Comparison of ENCODE assay signal across 13 cellular contexts in genomic region chr19:4832776-4833175, GRCh38. TPM values are rescaled to one million over a fixed set of nuclear protein-coding genes. Genes with fewer than 3 reads are reported as not detected.
DNase-seq lines count a peak whose midpoint lies in the region; ATAC-seq and TF ChIP-seq lines count a peak whose summit lies in the region.
"Had no signal": no experiment of that assay in that cellular context is flagged by ENCODE, and none has a peak within 500 bp of the region (broad histone marks: within the 10 kb centered on the region; RNA-seq: fewer than 3 reads in every experiment).

No MANE protein-coding gene starts in this region.

- no peaks in the 10 kb centered on the region for H3K9me3 Mint-ChIP-seq in activated naive CD4-positive, alpha-beta T cell treated with anti-CD3 and anti-CD28 coated beads for 36 hours
- H3K9me3 Mint-ChIP-seq in WTC11, result no peaks in the 10 kb centered on the region
- peaks cover 0 to 2% of the 10 kb centered on the region in 2 donors for H3K9me3 Mint-ChIP-seq in stimulated activated naive B cell treated with anti-CD40 and anti-IgM and Interleukin-4, amounts not matched to agents 10 μg/mL and 1 μg/mL and 100 μg/mL, for 72 hours

- intact Hi-C loops in activated naive CD4-positive, alpha-beta T cell treated with anti-CD3 and anti-CD28 coated beads for 36 hours (cut with micrococcal nuclease), result no loop called here

- peak overlapping the region; percentile 46 for H3K4me3 Mint-ChIP-seq in activated naive CD4-positive, alpha-beta T cell treated with anti-CD3 and anti-CD28 coated beads for 36 hours
- peak overlapping the region; percentile 38 for H3K4me3 Mint-ChIP-seq in WTC11
- H3K4me3 Mint-ChIP-seq in stimulated activated naive B cell treated with anti-CD40 and anti-IgM and Interleukin-4, amounts not matched to agents 10 μg/mL and 1 μg/mL and 100 μg/mL, for 72 hours, result peak overlapping the region in 1 of 2 donors; percentile 29

- peaks cover 7% of the 10 kb centered on the region for H3K36me3 Mint-ChIP-seq in activated naive CD4-positive, alpha-beta T cell treated with anti-CD3 and anti-CD28 coated beads for 36 hours (ENCODE audit: low read depth)
- H3K36me3 Mint-ChIP-seq in WTC11, result peaks cover 5% of the 10 kb centered on the region
- H3K36me3 Mint-ChIP-seq in stimulated activated naive B cell treated with anti-CD40 and anti-IgM and Interleukin-4, amounts not matched to agents 10 μg/mL and 1 μg/mL and 100 μg/mL, for 72 hours, result peaks cover 14 to 28% of the 10 kb centered on the region in 2 donors

- no peaks in the 10 kb centered on the region for H3K27me3 Mint-ChIP-seq in activated naive CD4-positive, alpha-beta T cell treated with anti-CD3 and anti-CD28 coated beads for 36 hours (ENCODE audit: low read depth)
- H3K27me3 Mint-ChIP-seq in WTC11 (ENCODE audit: low read depth), result peaks cover 29% of the 10 kb centered on the region
- H3K27me3 Mint-ChIP-seq in stimulated activated naive B cell treated with anti-CD40 and anti-IgM and Interleukin-4, amounts not matched to agents 10 μg/mL and 1 μg/mL and 100 μg/mL, for 72 hours, result no peaks in the 10 kb centered on the region

- POLR2A ChIA-PET in WTC11 (lab: Charles Lee), result no interaction called here

- TF ChIP-seq CTCF in WTC11 (IDR thresholded peaks at IDR 0.05), result no peak
- no peak for TF ChIP-seq CTCF in foreskin keratinocyte (conservative IDR thresholded peaks at IDR 0.05)

- no peaks in the 10 kb centered on the region for H3K27me3 ChIP-seq in foreskin keratinocyte

- ATAC-seq in WTC11 (no peak), foreskin keratinocyte (no peak), GM19328 (IDR thresholded peaks at IDR 0.05; ENCODE audit: unreplicated experiment) (no peak)
- no peak for ATAC-seq in stimulated activated naive B cell treated with anti-CD40 and anti-IgM and Interleukin-4, amounts not matched to agents 10 μg/mL and 1 μg/mL and 100 μg/mL, for 72 hours (replicated peaks)
- ATAC-seq: left ventricle myocardium superior had no signal

- H3K27ac ChIP-seq in foreskin keratinocyte, result peak overlapping the region; percentile 94

- no peak for DNase-seq in activated naive CD4-positive, alpha-beta T cell treated with anti-CD3 and anti-CD28 coated beads for 36 hours
- no peak for DNase-seq in activated naive CD4-positive, alpha-beta T cell treated with anti-CD3 and anti-CD28 coated beads, Interleukin-2, amount 50 U/mL, for 16 hours
- no peak for DNase-seq in WTC11 (ENCODE audit: low spot score)
- DNase-seq in foreskin keratinocyte, result no peak
- no peak for DNase-seq in stimulated activated naive B cell treated with anti-CD40 and anti-IgM and Interleukin-4, amounts not matched to agents 10 μg/mL and 1 μg/mL and 100 μg/mL, for 72 hours
- no peak for DNase-seq in activated gamma-delta T cell treated with Interleukin-2 at 50 U/mL for 16 hours
- DNase-seq in dermis blood vessel endothelial cell, result no peak
- DNase-seq: activated CD4-positive, CD25-positive, alpha-beta regulatory T cell; erythroblast; left ventricle myocardium superior; NCI-H1417 treated with DMSO at 0.1 percent for 48 hours; SW 1271 had no signal

- CTCF ChIA-PET in activated naive CD4-positive, alpha-beta T cell treated with anti-CD3 and anti-CD28 coated beads for 36 hours (lab: Charles Lee), result no interaction called here
- CTCF ChIA-PET in WTC11 (lab: Charles Lee), result no interaction called here

- H3K4me1 ChIP-seq in foreskin keratinocyte, result no peaks in the 10 kb centered on the region

- H3K27ac Mint-ChIP-seq in activated naive CD4-positive, alpha-beta T cell treated with anti-CD3 and anti-CD28 coated beads for 36 hours, result peak overlapping the region; percentile 36
- no peak overlapping the region for H3K27ac Mint-ChIP-seq in WTC11
- H3K27ac Mint-ChIP-seq in stimulated activated naive B cell treated with anti-CD40 and anti-IgM and Interleukin-4, amounts not matched to agents 10 μg/mL and 1 μg/mL and 100 μg/mL, for 72 hours, result peak overlapping the region; percentile 59

- H3K4me1 Mint-ChIP-seq in activated naive CD4-positive, alpha-beta T cell treated with anti-CD3 and anti-CD28 coated beads for 36 hours (ENCODE audit: low read depth), result peaks cover 20% of the 10 kb centered on the region
- no peaks in the 10 kb centered on the region for H3K4me1 Mint-ChIP-seq in WTC11
- peaks cover 23 to 41% of the 10 kb centered on the region in 2 donors for H3K4me1 Mint-ChIP-seq in stimulated activated naive B cell treated with anti-CD40 and anti-IgM and Interleukin-4, amounts not matched to agents 10 μg/mL and 1 μg/mL and 100 μg/mL, for 72 hours

TF ChIP-seq in WTC11, 78 proteins besides CTCF, POLR2A, EP300 and RAD21 (continues in another document):
- TF ChIP-seq ATF1 (CRISPR knock-in tag; IDR thresholded peaks at IDR 0.05) (no peak), ZNF317 (CRISPR knock-in tag; IDR thresholded peaks at IDR 0.05; ENCODE audit: borderline replicate concordance, low read depth) (no peak), HMGA2 (CRISPR knock-in tag; IDR thresholded peaks at IDR 0.05) (no peak), CBFB (CRISPR knock-in tag; IDR thresholded peaks at IDR 0.05; ENCODE audit: low read depth) (no peak), FOXK1 (CRISPR knock-in tag; IDR thresholded peaks at IDR 0.05) (no peak)
- TF ChIP-seq, protein P1, sequence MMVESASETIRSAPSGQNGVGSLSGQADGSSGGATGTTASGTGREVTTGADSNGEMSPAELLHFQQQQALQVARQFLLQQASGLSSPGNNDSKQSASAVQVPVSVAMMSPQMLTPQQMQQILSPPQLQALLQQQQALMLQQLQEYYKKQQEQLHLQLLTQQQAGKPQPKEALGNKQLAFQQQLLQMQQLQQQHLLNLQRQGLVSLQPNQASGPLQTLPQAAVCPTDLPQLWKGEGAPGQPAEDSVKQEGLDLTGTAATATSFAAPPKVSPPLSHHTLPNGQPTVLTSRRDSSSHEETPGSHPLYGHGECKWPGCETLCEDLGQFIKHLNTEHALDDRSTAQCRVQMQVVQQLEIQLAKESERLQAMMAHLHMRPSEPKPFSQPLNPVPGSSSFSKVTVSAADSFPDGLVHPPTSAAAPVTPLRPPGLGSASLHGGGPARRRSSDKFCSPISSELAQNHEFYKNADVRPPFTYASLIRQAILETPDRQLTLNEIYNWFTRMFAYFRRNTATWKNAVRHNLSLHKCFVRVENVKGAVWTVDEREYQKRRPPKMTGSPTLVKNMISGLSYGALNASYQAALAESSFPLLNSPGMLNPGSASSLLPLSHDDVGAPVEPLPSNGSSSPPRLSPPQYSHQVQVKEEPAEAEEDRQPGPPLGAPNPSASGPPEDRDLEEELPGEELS (CRISPR knock-in tag; IDR thresholded peaks at IDR 0.05), result no peak
- TF ChIP-seq, protein P2, sequence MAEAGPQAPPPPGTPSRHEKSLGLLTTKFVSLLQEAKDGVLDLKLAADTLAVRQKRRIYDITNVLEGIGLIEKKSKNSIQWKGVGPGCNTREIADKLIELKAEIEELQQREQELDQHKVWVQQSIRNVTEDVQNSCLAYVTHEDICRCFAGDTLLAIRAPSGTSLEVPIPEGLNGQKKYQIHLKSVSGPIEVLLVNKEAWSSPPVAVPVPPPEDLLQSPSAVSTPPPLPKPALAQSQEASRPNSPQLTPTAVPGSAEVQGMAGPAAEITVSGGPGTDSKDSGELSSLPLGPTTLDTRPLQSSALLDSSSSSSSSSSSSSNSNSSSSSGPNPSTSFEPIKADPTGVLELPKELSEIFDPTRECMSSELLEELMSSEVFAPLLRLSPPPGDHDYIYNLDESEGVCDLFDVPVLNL (CRISPR knock-in tag; IDR thresholded peaks at IDR 0.05; ENCODE audit: borderline replicate concordance, low read depth), result no peak
- TF ChIP-seq, protein P3, sequence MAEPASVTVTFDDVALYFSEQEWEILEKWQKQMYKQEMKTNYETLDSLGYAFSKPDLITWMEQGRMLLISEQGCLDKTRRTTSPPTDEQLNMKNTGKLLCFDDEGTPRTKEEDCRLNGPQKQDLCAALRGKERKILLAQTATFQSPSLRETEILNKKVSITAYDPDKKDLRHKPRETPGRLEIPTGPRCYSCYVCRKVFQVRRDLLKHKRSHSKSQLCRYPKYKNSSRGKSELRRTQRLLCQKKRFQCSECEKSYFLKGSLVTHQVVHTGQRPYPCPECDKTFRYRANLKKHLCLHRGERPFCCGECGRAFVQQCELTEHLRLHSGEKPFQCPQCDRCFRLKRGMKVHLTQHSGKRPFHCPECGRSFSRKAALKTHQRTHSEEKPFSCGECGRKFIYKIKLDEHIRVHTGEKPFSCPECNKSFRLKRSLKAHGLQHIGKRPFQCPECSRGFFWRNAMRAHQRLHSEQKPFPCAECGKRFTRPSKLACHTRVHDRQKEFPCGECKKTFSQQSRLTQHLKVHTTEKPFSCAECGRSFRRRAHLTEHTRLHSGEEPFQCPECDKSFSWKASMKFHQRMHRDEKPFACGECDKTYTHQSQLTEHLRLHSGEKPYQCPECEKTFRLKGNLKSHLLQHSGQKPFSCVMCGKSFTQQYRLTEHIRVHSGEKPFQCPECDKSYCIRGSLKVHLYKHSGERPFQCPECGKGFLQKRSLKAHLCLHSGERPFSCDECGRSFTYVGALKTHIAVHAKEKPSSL (CRISPR knock-in tag; conservative IDR thresholded peaks at IDR 0.05), result no peak

RNA-seq across cellular contexts. Expression of gene TICAM1, which starts 1.3 kb away (rescaled TPM):
- 10 to 100 TPM; 15.2 to 16.5 TPM for total RNA-seq in activated naive CD4-positive, alpha-beta T cell treated with anti-CD3 and anti-CD28 coated beads for 36 hours
- total RNA-seq in WTC11 (2021) (0.61 to 1.4 TPM (median 1.2 TPM) in 3 replicates), foreskin keratinocyte (14.6 and 16.6 TPM in 2 replicates), dermis blood vessel endothelial cell (4.9 and 7.7 TPM in 2 replicates)
- 24.4 and 26.4 TPM in 2 replicates for polyA plus RNA-seq in foreskin keratinocyte

RNA-seq across cellular contexts. Expression of gene PLIN3, which starts 34.7 kb away (rescaled TPM):
- 10 to 100 TPM; 16.1 to 17.1 TPM for total RNA-seq in activated naive CD4-positive, alpha-beta T cell treated with anti-CD3 and anti-CD28 coated beads for 36 hours
- total RNA-seq in WTC11 (2021), result 61.3 to 72.1 TPM (median 71.2 TPM) in 3 replicates
- 100 and 116 TPM in 2 replicates for total RNA-seq in foreskin keratinocyte
- polyA plus RNA-seq in foreskin keratinocyte, result 105 and 115 TPM in 2 replicates
- 111 and 167 TPM in 2 replicates for total RNA-seq in dermis blood vessel endothelial cell

RNA-seq across cellular contexts. Expression of gene FEM1A, which starts 41.2 kb away (rescaled TPM):
- total RNA-seq in activated naive CD4-positive, alpha-beta T cell treated with anti-CD3 and anti-CD28 coated beads for 36 hours, result 1 to 10 TPM; 8.1 to 9.1 TPM
- 15.7 to 16.1 TPM (median 15.8 TPM) in 3 replicates for total RNA-seq in WTC11 (2021)
- total RNA-seq in foreskin keratinocyte, result 11.5 and 12.8 TPM in 2 replicates
- 4.5 and 5.9 TPM in 2 replicates for polyA plus RNA-seq in foreskin keratinocyte
- total RNA-seq in dermis blood vessel endothelial cell, result 18.4 and 18.7 TPM in 2 replicates
